In the genomic region with DNA sequence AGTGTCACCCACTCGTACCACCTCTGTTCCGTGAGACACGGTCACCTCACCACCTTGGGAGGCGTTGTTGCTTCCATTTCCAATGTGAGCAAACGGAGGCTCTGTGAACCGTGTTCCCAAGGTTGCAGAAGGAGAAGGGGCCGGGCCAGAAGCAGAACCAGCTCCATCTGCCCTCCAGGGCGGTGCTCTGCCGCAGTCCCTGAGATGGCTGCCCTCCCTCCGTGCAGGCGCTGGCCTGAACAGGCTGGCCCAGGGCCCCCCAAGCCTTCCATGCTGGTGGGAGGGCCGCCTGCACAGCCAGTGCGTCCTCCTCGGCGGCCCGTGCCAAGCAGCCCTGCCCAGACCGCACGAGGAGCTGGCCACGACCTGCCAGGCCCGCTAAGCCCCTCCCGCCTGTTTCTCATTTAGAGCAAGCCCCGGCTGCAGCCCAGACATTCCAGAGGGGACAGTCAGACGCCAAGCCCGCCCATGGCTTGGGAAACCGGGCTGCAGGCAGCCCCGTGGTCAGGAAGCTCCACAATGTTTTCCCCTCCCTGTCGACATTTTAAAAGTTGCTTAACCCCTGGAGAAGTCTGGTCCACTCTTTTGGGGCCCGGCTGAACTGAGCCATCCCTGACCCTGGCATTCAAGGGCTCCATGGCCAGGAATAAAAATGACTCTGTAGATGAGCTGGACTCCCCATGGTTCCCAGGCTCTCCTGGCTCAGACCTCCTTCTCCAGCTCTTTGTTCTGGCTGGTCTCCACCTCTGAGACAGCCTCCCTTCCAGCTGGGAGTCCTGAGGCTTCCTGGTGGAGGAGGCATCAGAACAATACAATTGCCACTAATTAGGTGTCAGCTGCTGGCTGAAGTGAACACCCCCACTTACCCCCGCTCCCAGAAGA, we compare ENCODE assay signal across 7 cellular contexts.
DNase-seq lines count a peak whose midpoint lies in the region; ATAC-seq and TF ChIP-seq lines count a peak whose summit lies in the region.

No MANE protein-coding gene starts in this region.

- H3K4me3 ChIP-seq in IMR-90 (ENCODE audit: insufficient read depth, low read depth, low read length): no peak overlapping the region
- no peak overlapping the region for H3K4me3 ChIP-seq in right lobe of liver
- peak overlapping the region in 1 of 4 donors; percentile 27 for H3K4me3 ChIP-seq in upper lobe of left lung

- H3K36me3 ChIP-seq in IMR-90 (ENCODE audit: control insufficient read depth, insufficient read depth, low read length) (no peaks in the 10 kb centered on the region), right lobe of liver (no peaks in the 10 kb centered on the region), upper lobe of left lung (no peaks in the 10 kb centered on the region)

- H4K91ac ChIP-seq in IMR-90 (ENCODE audit: insufficient read depth, low read depth, low read length): no peak overlapping the region

- no peak overlapping the region for H3K27ac ChIP-seq in IMR-90 (ENCODE audit: insufficient read depth, low read length)
- H3K27ac ChIP-seq in right lobe of liver: peak overlapping the region in 2 of 3 donors; percentile 24 to 28
- H3K27ac ChIP-seq in upper lobe of left lung: peak overlapping the region; percentile 55 to 79 (median 68)

- H3K9me3 ChIP-seq in IMR-90 (ENCODE audit: control insufficient read depth, insufficient read depth, low read length): peaks cover 28% of the 10 kb centered on the region
- no peaks in the 10 kb centered on the region for H3K9me3 ChIP-seq in right lobe of liver
- no peaks in the 10 kb centered on the region for H3K9me3 ChIP-seq in upper lobe of left lung

- no peak overlapping the region for H3K56ac ChIP-seq in IMR-90 (ENCODE audit: extremely low read depth, insufficient read depth, low read length)

- no peak overlapping the region for H3K9ac ChIP-seq in IMR-90 (ENCODE audit: low read depth, low read length)

- H2BK15ac ChIP-seq in IMR-90 (ENCODE audit: low read depth, low read length): no peak overlapping the region

- H3K9me1 ChIP-seq in IMR-90 (ENCODE audit: insufficient read depth, low read length): no peaks in the 10 kb centered on the region

- in situ Hi-C loops in IMR-90 (cut with MboI; ENCODE audit: low sequenced_read_pairs): no loop called here

- H2BK20ac ChIP-seq in IMR-90 (ENCODE audit: low read depth, low read length): no peak overlapping the region

- H2BK5ac ChIP-seq in IMR-90 (ENCODE audit: low read depth, low read length, poor library complexity, severe bottlenecking): no peak overlapping the region

- no peak for TF ChIP-seq CTCF in IMR-90 (conservative IDR thresholded peaks at IDR 0.05; ENCODE audit: low read depth, low read length)
- TF ChIP-seq CTCF in right lobe of liver (IDR thresholded peaks at IDR 0.05): no peak
- TF ChIP-seq CTCF in upper lobe of left lung (IDR thresholded peaks at IDR 0.05): no peak

- no peak overlapping the region for H2BK120ac ChIP-seq in IMR-90 (ENCODE audit: low read depth, low read length)

- no peak overlapping the region for H3K23ac ChIP-seq in IMR-90 (ENCODE audit: low read depth, low read length)

- POLR2A ChIA-PET in IMR-90 (lab: Charles Lee; ENCODE audit: unreplicated experiment): interaction anchor here (0.6 kb wide), 1 partner anchor 68 kb away, joined by 7 read pairs; no protein-coding TSS in a partner anchor

- no peak overlapping the region for H3K4ac ChIP-seq in IMR-90 (ENCODE audit: low read depth, low read length)

- no peaks in the 10 kb centered on the region for H3K27me3 ChIP-seq in IMR-90 (ENCODE audit: control insufficient read depth, insufficient read depth, low read length)
- H3K27me3 ChIP-seq in right lobe of liver: no peaks in the 10 kb centered on the region
- H3K27me3 ChIP-seq in upper lobe of left lung: no peaks in the 10 kb centered on the region

- dilution Hi-C loops in IMR-90 (cut with HindIII; ENCODE audit: low sequenced_read_pairs, unreplicated experiment): no loop called here

- H4K8ac ChIP-seq in IMR-90 (ENCODE audit: low read depth in 2 of 2, low read length in 2 of 2): no peak overlapping the region

- H3K79me1 ChIP-seq in IMR-90 (ENCODE audit: low read depth in 1 of 2, low read length in 2 of 2): no peaks in the 10 kb centered on the region

- no peak overlapping the region for H4K5ac ChIP-seq in IMR-90 (ENCODE audit: low read depth, low read length)

- H4K20me1 ChIP-seq in IMR-90 (ENCODE audit: insufficient read depth, low read length): no peaks in the 10 kb centered on the region

- peak overlapping the region; percentile 51 for H2AFZ ChIP-seq in IMR-90 (replicated peaks; ENCODE audit: low read length, poor library complexity)

- TF ChIP-seq EP300 in upper lobe of left lung (IDR thresholded peaks at IDR 0.05): no peak

- no peak overlapping the region for H2AK9ac ChIP-seq in IMR-90 (replicated peaks; ENCODE audit: low read depth, low read length, poor library complexity)

- DNase-seq in IMR-90: peak; percentile 43
- DNase-seq in dedifferentiated amniotic fluid mesenchymal stem cell (ENCODE audit: extremely low spot score): peak; percentile 91
- peak in 2 of 3 donors; percentile 48 to 53 for DNase-seq in right lobe of liver
- peak; percentile 62 to 90 for DNase-seq in upper lobe of left lung
- no peak for DNase-seq in stimulated activated naive CD4-positive, alpha-beta T cell (lab: John Stamatoyannopoulos, UW)
- DNase-seq in NCI-H2196 treated with DMSO at 0.1 percent for 48 hours (lab: John Stamatoyannopoulos, UW; ENCODE audit: unreplicated experiment): no peak
- no peak for DNase-seq in NCI-H1105 (lab: John Stamatoyannopoulos, UW)

- TF ChIP-seq POLR2A in IMR-90 (IDR thresholded peaks at IDR 0.05; ENCODE audit: low read depth, low read length): no peak
- TF ChIP-seq POLR2A in right lobe of liver (IDR thresholded peaks at IDR 0.05): no peak
- TF ChIP-seq POLR2A in upper lobe of left lung (IDR thresholded peaks at IDR 0.05): no peak

- CTCF ChIA-PET in IMR-90 (lab: Yijun Ruan, JAX): no interaction called here

- H3K4me1 ChIP-seq in IMR-90 (ENCODE audit: control insufficient read depth, insufficient read depth, low read length) (no peaks in the 10 kb centered on the region), right lobe of liver (no peaks in the 10 kb centered on the region), upper lobe of left lung (peaks cover 5 to 19% (median 10%) of the 10 kb centered on the region in 4 donors)

- TF ChIP-seq RAD21 in IMR-90 (IDR thresholded peaks at IDR 0.05; ENCODE audit: low read length): no peak

- WGBS in IMR-90 (ENCODE audit: extremely low coverage in 2 of 2, insufficient read length in 1 of 2), 2 experiments: 67% methylated on average over 5 of the region's 29 CpGs; no CpG with 5 or more reads in 1 of the 2 experiments
- 0% methylated on average over 5 of the region's 29 CpGs for WGBS in right lobe of liver (ENCODE audit: insufficient coverage, low coverage, low lambda C conversion rate, missing lambda C conversion rate)
- WGBS in upper lobe of left lung, 2 donors: 41 to 46% methylated on average over 17 to 29 of the region's 29 CpGs

- no TSS peak for BruUV-seq in IMR-90 (replicated peaks; lab: Mats Ljungman, UMichigan)

- intact Hi-C loops in IMR-90 (cut with micrococcal nuclease): no loop called here
- intact Hi-C loops in right lobe of liver (cut with DNase I): no loop called here

- H3K14ac ChIP-seq in IMR-90 (replicated peaks; ENCODE audit: low read depth, low read length): no peak overlapping the region

- no peak overlapping the region for H2AK5ac ChIP-seq in IMR-90 (ENCODE audit: low read depth, low read length)

- no peak overlapping the region for H3K18ac ChIP-seq in IMR-90 (ENCODE audit: low read depth, low read length)

- ATAC-seq in IMR-90 (ENCODE audit: low read depth) (peak; percentile 32; the same call in 1 of the 2 replicates), right lobe of liver (peak; percentile 40 to 58 (median 53)), upper lobe of left lung (ENCODE audit: low FRiP score in 2 of 2) (peak; percentile 79 to 95)

- H3K4me2 ChIP-seq in IMR-90 (ENCODE audit: low read depth, low read length): no peak overlapping the region

TF ChIP-seq in IMR-90, 13 proteins besides CTCF, POLR2A, EP300 and RAD21:
- no peak; the same call in 1 of the 2 replicates for TF ChIP-seq FOS (IDR thresholded peaks at IDR 0.05; ENCODE audit: low read depth, low read length)
- TF ChIP-seq BHLHE40 (IDR thresholded peaks at IDR 0.05; ENCODE audit: low read depth, low read length): peak; percentile 72; the same call in 1 of the 2 replicates
- TF ChIP-seq CEBPB (IDR thresholded peaks at IDR 0.05; ENCODE audit: low read depth, low read length): peak; percentile 63

Comparison
In these comparisons a context has a peak if more than half of its experiments do, and no peak if none do; other contexts are left out.
1. ATAC-seq: peak in every context shown above with its lines; median percentile 87 in upper lobe of left lung; 53 in right lobe of liver; 32 in IMR-90.
2. DNase-seq: peak in IMR-90 (single experiment), dedifferentiated amniotic fluid mesenchymal stem cell (single experiment), right lobe of liver (2 of 3) and upper lobe of left lung (2 of 2); none in stimulated activated naive CD4-positive, alpha-beta T cell (0 of 6), NCI-H2196 treated with DMSO at 0.1 percent for 48 hours (single experiment) and NCI-H1105 (single experiment).